19 cellular contexts compared by ENCODE assay signal in the genomic region with DNA sequence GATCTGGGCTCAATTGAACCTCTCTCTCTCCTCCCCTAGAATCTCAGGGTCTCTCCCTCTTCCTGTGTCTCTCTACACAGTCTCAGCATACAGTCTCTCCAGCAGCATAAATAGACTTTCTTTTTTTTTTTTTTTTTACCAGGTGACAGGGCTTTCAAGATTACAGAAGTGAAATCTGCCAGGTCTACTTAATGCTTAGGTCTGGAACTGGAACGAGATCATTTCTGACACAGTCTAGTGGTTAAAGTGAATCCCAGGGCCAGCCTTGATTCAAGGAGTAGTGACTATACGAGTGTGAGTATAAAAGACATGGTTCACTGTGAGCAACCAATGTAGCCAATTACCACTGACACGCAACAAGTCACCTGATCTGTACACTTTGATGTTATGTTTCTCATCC.
DNase-seq lines count a peak whose midpoint lies in the region; ATAC-seq lines count a peak whose summit lies in the region.
"Had no signal": no experiment of that assay in that cellular context is flagged by ENCODE, and none has a peak within 500 bp of the region (broad histone marks: within the 10 kb centered on the region; RNA-seq: fewer than 3 reads in every experiment).

No MANE protein-coding gene starts in this region.

- no peaks in the 10 kb centered on the region for H3K9me3 ChIP-seq in right cardiac atrium (ENCODE audit: control insufficient read depth, low read length)
- H3K9me3 ChIP-seq: BLaER1, Caco-2 had no signal

- no peak overlapping the region for H3K27ac ChIP-seq in right cardiac atrium (ENCODE audit: low read length)
- H3K27ac ChIP-seq: 22Rv1, BLaER1, C4-2B, GM23248 had no signal

- no peak overlapping the region for H3K4me3 Mint-ChIP-seq in activated T-cell treated with anti-CD3 and anti-CD28 coated beads, Interleukin-2, amount 50 U/mL, for 72 hours
- H3K4me3 Mint-ChIP-seq: B cell; CD4-positive, CD25-positive, alpha-beta regulatory T cell; CD8-positive, alpha-beta T cell had no signal

- H3K4me1 ChIP-seq in right cardiac atrium (ENCODE audit: control insufficient read depth, insufficient read depth, low read length), result peaks cover 7% of the 10 kb centered on the region
- H3K4me1 ChIP-seq: Caco-2 had no signal

- no peaks in the 10 kb centered on the region for H3K27me3 Mint-ChIP-seq in activated T-cell treated with anti-CD3 and anti-CD28 coated beads, Interleukin-2, amount 50 U/mL, for 72 hours (ENCODE audit: low read depth)
- H3K27me3 Mint-ChIP-seq: B cell; CD4-positive, CD25-positive, alpha-beta regulatory T cell had no signal

- H3K27me3 ChIP-seq in right cardiac atrium (ENCODE audit: control insufficient read depth, insufficient read depth), result no peaks in the 10 kb centered on the region
- H3K27me3 ChIP-seq: BLaER1 had no signal

- peak overlapping the region; percentile 9 for H3K27ac Mint-ChIP-seq in activated T-cell treated with anti-CD3 and anti-CD28 coated beads, Interleukin-2, amount 50 U/mL, for 72 hours
- H3K27ac Mint-ChIP-seq: B cell; CD4-positive, CD25-positive, alpha-beta regulatory T cell; CD8-positive, alpha-beta T cell had no signal

- H3K4me1 Mint-ChIP-seq in activated T-cell treated with anti-CD3 and anti-CD28 coated beads, Interleukin-2, amount 50 U/mL, for 72 hours (ENCODE audit: low read depth), result no peaks in the 10 kb centered on the region
- H3K4me1 Mint-ChIP-seq: B cell; CD4-positive, CD25-positive, alpha-beta regulatory T cell had no signal

- ATAC-seq in activated T-cell treated with anti-CD3 and anti-CD28 coated beads, Interleukin-2, amount 50 U/mL, for 72 hours (replicated peaks in 1 of 2), result no peak
- ATAC-seq in left ventricle myocardium superior (peak; percentile 72), right cardiac atrium (no peak), GM19452 (IDR thresholded peaks at IDR 0.05; ENCODE audit: unreplicated experiment) (no peak)
- no peak for ATAC-seq in stimulated activated naive CD8-positive, alpha-beta T cell treated with anti-CD3 and anti-CD28 coated beads, Interleukin-15, Interleukin-2, amounts not matched to agents 100 U/mL and 50 U/mL, for 24 hours
- ATAC-seq: CD8-positive, alpha-beta T cell had no signal

- no peaks in the 10 kb centered on the region for H3K36me3 Mint-ChIP-seq in activated T-cell treated with anti-CD3 and anti-CD28 coated beads, Interleukin-2, amount 50 U/mL, for 72 hours (ENCODE audit: insufficient read depth in 2 of 2)
- H3K36me3 Mint-ChIP-seq: CD4-positive, CD25-positive, alpha-beta regulatory T cell; CD8-positive, alpha-beta T cell had no signal

- no peak overlapping the region for H3K4me3 ChIP-seq in right cardiac atrium (ENCODE audit: low read length)
- H3K4me3 ChIP-seq: BLaER1, GM23248 had no signal

- DNase-seq in activated T-cell treated with anti-CD3 and anti-CD28 coated beads, Interleukin-2, amount 50 U/mL, for 72 hours, result no peak
- DNase-seq in activated T-cell treated with anti-CD3 and anti-CD28 coated beads, Interleukin-2, amount 50 U/mL, for 1 hour, result no peak
- DNase-seq in left ventricle myocardium superior (no peak), right cardiac atrium (no peak), renal cortical epithelial cell (ENCODE audit: low read depth) (peak; percentile 25)
- DNase-seq in stimulated activated naive CD8-positive, alpha-beta T cell treated with anti-CD3 and anti-CD28 coated beads, Interleukin-15, Interleukin-2, amounts not matched to agents 100 U/mL and 50 U/mL, for 24 hours, result no peak
- DNase-seq: Caco-2; CD4-positive, CD25-positive, alpha-beta regulatory T cell; CD8-positive, alpha-beta T cell; DMS153; DND-41; GM23248; H7; HCEC 1CT had no signal

- H3K9me3 Mint-ChIP-seq in activated T-cell treated with anti-CD3 and anti-CD28 coated beads, Interleukin-2, amount 50 U/mL, for 72 hours, result peaks cover 0 to 2% of the 10 kb centered on the region in 2 donors

- intact Hi-C loops in left ventricle myocardium superior (cut with micrococcal nuclease), result no loop called here
- intact Hi-C loops in right cardiac atrium (cut with DNase I), result no loop called here

- WGBS in right cardiac atrium, result 73% methylated on average over 3 of the region's 3 CpGs
